ENCODE assay signal across 6 cellular contexts in the genomic region with DNA sequence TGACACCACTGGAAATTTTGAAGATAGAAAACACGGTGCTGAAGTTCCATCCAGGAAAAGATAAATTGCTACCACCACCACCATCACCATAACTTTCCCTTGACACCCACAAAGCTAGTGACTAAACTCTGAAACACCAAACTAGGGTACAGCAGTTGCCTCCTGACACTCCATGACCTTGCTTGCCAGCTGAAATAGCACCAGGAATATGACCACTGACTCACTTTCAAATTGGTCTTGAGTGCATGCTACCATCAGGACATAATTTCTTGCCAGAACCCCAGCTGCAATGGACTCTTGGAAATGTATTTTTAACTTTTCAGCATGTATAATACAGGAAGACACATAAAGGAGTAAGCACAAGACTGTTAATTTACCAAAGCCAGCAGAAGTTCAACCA.
"Had no signal": no experiment of that assay in that cellular context is flagged by ENCODE, and none has a peak within 500 bp of the region (broad histone marks: within the 10 kb centered on the region; RNA-seq: fewer than 3 reads in every experiment).

No MANE protein-coding gene starts in this region.

- H3K36me3 ChIP-seq: HAP-1 had no signal

- H2AFZ ChIP-seq: GM23248 had no signal

- DNase-seq: GM23248, GOT3, H7, HFFc6 had no signal

- H3K9me3 ChIP-seq: HAP-1 had no signal

- H3K4me3 ChIP-seq: GM23248, HAP-1 had no signal

- H3K4me1 ChIP-seq: HAP-1 had no signal

- H3K27ac ChIP-seq: GM23248, HL-60 had no signal

- H3K9ac ChIP-seq: GM23248 had no signal
